Comparison of ENCODE assay signal across 12 cellular contexts in the genomic region with DNA sequence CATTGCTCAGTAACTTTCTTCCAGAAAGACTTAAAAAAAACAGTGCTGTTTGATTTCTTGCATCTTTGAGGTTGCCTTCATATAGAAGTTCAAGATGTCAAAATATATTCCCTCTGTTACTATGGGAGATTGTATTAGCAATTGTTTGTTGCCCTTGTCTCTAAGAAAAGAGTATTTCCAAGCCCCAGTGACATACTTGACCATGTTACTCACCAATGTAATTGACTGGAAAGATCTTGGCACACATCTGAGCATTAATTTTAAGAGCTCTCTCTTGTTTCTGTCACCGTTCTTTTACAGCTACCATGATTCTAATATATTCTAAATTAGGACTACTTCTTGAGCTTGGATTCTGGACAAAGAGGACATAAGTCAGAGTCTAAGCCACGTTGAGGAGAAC.
DNase-seq lines count a peak whose midpoint lies in the region; ATAC-seq and TF ChIP-seq lines count a peak whose summit lies in the region.
"Had no signal": no experiment of that assay in that cellular context is flagged by ENCODE, and none has a peak within 500 bp of the region (broad histone marks: within the 10 kb centered on the region; RNA-seq: fewer than 3 reads in every experiment).

No MANE protein-coding gene starts in this region.

- ATAC-seq in GM18858 (IDR thresholded peaks at IDR 0.05; ENCODE audit: unreplicated experiment): no peak
- ATAC-seq: right lobe of liver had no signal

- H3K4me3 ChIP-seq in epithelial cell of esophagus (ENCODE audit: low read length) (no peak overlapping the region), dorsolateral prefrontal cortex (no peak overlapping the region)
- H3K4me3 ChIP-seq: esophagus muscularis mucosa, right lobe of liver had no signal

- no peak overlapping the region for H3K27ac ChIP-seq in dorsolateral prefrontal cortex
- H3K27ac ChIP-seq: esophagus muscularis mucosa, right lobe of liver had no signal

- no peak for TF ChIP-seq CTCF in epithelial cell of esophagus (IDR thresholded peaks at IDR 0.05; ENCODE audit: insufficient read depth, low read depth, low read length, missing control alignments)
- no peak for TF ChIP-seq CTCF in dorsolateral prefrontal cortex (IDR thresholded peaks at IDR 0.05 in 54 of 56, conservative IDR thresholded peaks at IDR 0.05 in 2 of 56; ENCODE audit: low read depth in 1 of 56, partially characterized antibody in 56 of 56)

- DNase-seq in ELR (ENCODE audit: low read depth) (peak; percentile 76), NCI-H446 treated with DMSO at 0.1 percent for 48 hours (lab: John Stamatoyannopoulos, UW) (peak; percentile 78), epithelial cell of esophagus (ENCODE audit: low read depth) (peak; percentile 70), renal cortical epithelial cell (ENCODE audit: low read depth) (peak; percentile 97), dorsolateral prefrontal cortex (no peak)
- DNase-seq in stimulated activated CD4-positive, alpha-beta T cell treated with anti-CD3 and anti-CD28 coated beads, Interleukin-4, amount 100 ng/mL, for 24 hours: no peak
- DNase-seq: caudate nucleus; CD8-positive, alpha-beta memory T cell; GOT3; right lobe of liver had no signal

- intact Hi-C loops in dorsolateral prefrontal cortex (cut with DNase I): no loop called here

- H3K27me3 ChIP-seq in dorsolateral prefrontal cortex: no peaks in the 10 kb centered on the region
- H3K27me3 ChIP-seq: esophagus muscularis mucosa, right lobe of liver had no signal

Comparison
In these comparisons a context has a peak if more than half of its experiments do, and no peak if none do; other contexts are left out.
1. DNase-seq: peak in ELR (single experiment), NCI-H446 treated with DMSO at 0.1 percent for 48 hours (single experiment), epithelial cell of esophagus (single experiment) and renal cortical epithelial cell (single experiment); none in stimulated activated CD4-positive, alpha-beta T cell treated with anti-CD3 and anti-CD28 coated beads, Interleukin-4, amount 100 ng/mL, for 24 hours (single experiment) and dorsolateral prefrontal cortex (0 of 10).